In the genomic region with DNA sequence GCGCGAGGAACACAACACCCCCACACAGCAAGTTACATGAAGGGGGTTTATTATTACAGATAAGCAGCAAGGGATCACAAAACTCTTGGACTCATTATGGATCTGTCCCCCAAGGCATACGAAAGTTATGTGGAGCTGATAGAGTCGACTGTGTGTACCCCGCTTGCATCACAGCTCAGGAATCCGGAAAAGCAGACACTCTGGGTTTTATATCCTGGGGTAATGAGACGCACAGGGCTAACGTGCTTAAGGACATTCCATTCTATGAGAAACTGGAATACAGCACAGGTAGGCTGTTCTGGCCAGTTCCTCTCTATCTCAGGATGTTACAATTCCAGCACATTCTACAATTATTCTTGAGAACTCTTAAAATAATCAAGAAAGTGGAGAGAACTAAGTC, we compare ENCODE assay signal across 6 cellular contexts.
A peak's percentile ranks its signal among the peaks of the same experiment; 100 is the strongest.
DNase-seq lines count a peak whose midpoint lies in the region; TF ChIP-seq lines count a peak whose summit lies in the region.
"Not testable (repeated sequence)": the region's sequence is repeated elsewhere in the genome, so short reads cannot be mapped to it uniquely, and the experiment has no call there.

No MANE protein-coding gene starts in this region.

- not testable (repeated sequence) for H3K9me3 ChIP-seq in mammary epithelial cell (replicated peaks; ENCODE audit: insufficient read depth, low read length); trophoblast cell (ENCODE audit: insufficient read depth, low read depth, low read length)

- H3K18ac ChIP-seq in trophoblast cell (ENCODE audit: low read length): not testable (repeated sequence)

- H4K20me1 ChIP-seq in mammary epithelial cell (ENCODE audit: insufficient read depth, low read length): not testable (repeated sequence)

- H4K12ac ChIP-seq in trophoblast cell (ENCODE audit: low read depth, low read length): not testable (repeated sequence)

- in situ Hi-C loops in mammary epithelial cell (cut with MboI; ENCODE audit: low sequenced_read_pairs in 2 of 2): not testable (repeated sequence)

- not testable (repeated sequence) for H3K14ac ChIP-seq in trophoblast cell (ENCODE audit: low read length)

- H2BK5ac ChIP-seq in trophoblast cell (ENCODE audit: low read depth, low read length, poor library complexity): not testable (repeated sequence)

- H4K91ac ChIP-seq in trophoblast cell (ENCODE audit: low read depth, low read length): not testable (repeated sequence)

- H3K9ac ChIP-seq in mammary epithelial cell (ENCODE audit: insufficient read depth, low read length); trophoblast cell (ENCODE audit: low read length): not testable (repeated sequence)

- intact Hi-C loops in mammary epithelial cell (cut with micrococcal nuclease): not testable (repeated sequence)

- H3K27ac ChIP-seq in mammary epithelial cell (ENCODE audit: insufficient read depth, low read depth, low read length); trophoblast cell (ENCODE audit: low read depth, low read length): not testable (repeated sequence)

- H3K4me3 ChIP-seq in mammary epithelial cell (replicated peaks in 1 of 3; ENCODE audit: insufficient read depth in 1 of 3, low read depth in 2 of 3, low read length in 3 of 3); trophoblast cell (ENCODE audit: low read depth, low read length): not testable (repeated sequence)

- not testable (repeated sequence) for H2BK120ac ChIP-seq in trophoblast cell (ENCODE audit: insufficient read depth, low read length, poor library complexity)

- not testable (repeated sequence) for H2AK5ac ChIP-seq in trophoblast cell (ENCODE audit: low read length)

- not testable (repeated sequence) for H3K4me2 ChIP-seq in mammary epithelial cell (ENCODE audit: insufficient read depth, low read depth, low read length); trophoblast cell (ENCODE audit: low read length)

- not testable (repeated sequence) for H3K79me1 ChIP-seq in trophoblast cell (ENCODE audit: low read length)

- H3K79me2 ChIP-seq in mammary epithelial cell (ENCODE audit: insufficient read depth, low read length); trophoblast cell (ENCODE audit: control insufficient read depth, insufficient read depth, low read length, poor library complexity): not testable (repeated sequence)

- H2BK12ac ChIP-seq in trophoblast cell (ENCODE audit: low read length): not testable (repeated sequence)

- peak; percentile 38 for DNase-seq in Daoy (ENCODE audit: low read depth)
- DNase-seq in ELF-1 (ENCODE audit: low read depth, low spot score): peak; percentile 23
- peak; percentile 0 for DNase-seq in M059J (ENCODE audit: low read depth)
- DNase-seq in mammary epithelial cell: peak; percentile 17
- peak; percentile 0 for DNase-seq in left kidney (ENCODE audit: low read depth, low spot score)
- DNase-seq in trophoblast cell: peak; percentile 14 to 34

- not testable (repeated sequence) for H3K27me3 ChIP-seq in mammary epithelial cell (ENCODE audit: insufficient read depth, low read length); trophoblast cell (ENCODE audit: insufficient read depth, low read length)

- 0% methylated on average over 6 of the region's 8 CpGs for WGBS in mammary epithelial cell (ENCODE audit: low coverage, missing lambda C conversion rate)
- WGBS in trophoblast cell (ENCODE audit: extremely low coverage, insufficient coverage, insufficient read length): no CpG with 5 or more reads among the region's 8 CpGs

- H3K4me1 ChIP-seq in mammary epithelial cell (ENCODE audit: insufficient read depth, low read length); trophoblast cell (ENCODE audit: control insufficient read depth in 1 of 2, insufficient read depth in 2 of 2, low read length in 2 of 2): not testable (repeated sequence)

- dilution Hi-C loops in mammary epithelial cell (cut with HindIII; ENCODE audit: low sequenced_read_pairs): not testable (repeated sequence)

- BruUV-seq in mammary epithelial cell (replicated peaks; lab: Mats Ljungman, UMichigan): not testable (repeated sequence)

- not testable (repeated sequence) for TF ChIP-seq CTCF in mammary epithelial cell (conservative IDR thresholded peaks at IDR 0.05 in 1 of 2, IDR thresholded peaks at IDR 0.05 in 1 of 2; ENCODE audit: extremely low read depth in 1 of 2, insufficient read depth in 1 of 2, low read depth in 1 of 2, low read length in 2 of 2)

- H3K36me3 ChIP-seq in mammary epithelial cell (ENCODE audit: insufficient read depth, low read length); trophoblast cell (ENCODE audit: control insufficient read depth in 1 of 2, insufficient read depth in 2 of 2, low read length in 2 of 2): not testable (repeated sequence)

- H3K4ac ChIP-seq in trophoblast cell (ENCODE audit: low read depth, low read length): not testable (repeated sequence)

- H3K23ac ChIP-seq in trophoblast cell (ENCODE audit: low read length): not testable (repeated sequence)

- not testable (repeated sequence) for H4K8ac ChIP-seq in trophoblast cell (ENCODE audit: low read depth, low read length)

- H2AFZ ChIP-seq in mammary epithelial cell (ENCODE audit: low read depth, low read length): peak overlapping the region; percentile 76
- H2AFZ ChIP-seq in trophoblast cell (ENCODE audit: insufficient read depth, low read length, poor library complexity): not testable (repeated sequence)

- CTCF ChIA-PET in mammary epithelial cell (lab: Charles Lee; ENCODE audit: low non-redundant PET): not testable (repeated sequence)
